In the genomic region with DNA sequence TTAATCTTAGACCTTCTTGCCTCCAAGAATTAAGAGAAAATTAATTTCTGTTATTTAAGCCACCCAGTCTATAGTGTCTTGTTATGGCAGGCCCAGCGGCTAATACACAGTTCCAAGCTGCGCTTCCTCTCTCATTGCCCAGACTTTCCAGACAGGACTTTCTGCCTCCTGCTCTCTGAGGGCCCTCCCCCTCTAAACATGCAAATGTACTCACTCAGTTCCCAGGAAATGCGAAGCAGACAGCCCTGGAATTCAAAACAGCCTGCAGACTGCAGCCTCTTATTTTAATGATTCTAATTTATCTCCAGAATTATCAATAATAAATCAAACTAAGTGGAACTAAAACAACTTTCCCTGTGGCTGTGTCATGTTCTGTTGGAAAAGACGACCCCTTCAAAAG, we compare ENCODE assay signal across 9 cellular contexts.
"Had no signal": no experiment of that assay in that cellular context is flagged by ENCODE, and none has a peak within 500 bp of the region (broad histone marks: within the 10 kb centered on the region; RNA-seq: fewer than 3 reads in every experiment).

No MANE protein-coding gene starts in this region.

- H3K79me2 ChIP-seq: parathyroid adenoma had no signal

- H3K9ac ChIP-seq: parathyroid adenoma had no signal

- H3K4me1 ChIP-seq: parathyroid adenoma had no signal

- DNase-seq: activated CD4-positive, alpha-beta memory T cell treated with anti-CD3 and anti-CD28 coated beads, Interleukin-2, amount 10 ng/mL, durations not matched to agents 7 days and 5 days; activated gamma-delta T cell; activated T-cell treated with anti-CD3 and anti-CD28 coated beads, Interleukin-2, amount 50 U/mL, for 48 hours; dermis blood vessel endothelial cell; left ventricle myocardium superior; mesenchymal stem cell had no signal

- H3K4me3 ChIP-seq: skin epidermis had no signal

- H3K27ac ChIP-seq: parathyroid adenoma had no signal

- H2AFZ ChIP-seq: parathyroid adenoma had no signal

- ATAC-seq: esophagus mucosa, left ventricle myocardium superior had no signal
